ENCODE assay signal across 16 cellular contexts in the genomic region with DNA sequence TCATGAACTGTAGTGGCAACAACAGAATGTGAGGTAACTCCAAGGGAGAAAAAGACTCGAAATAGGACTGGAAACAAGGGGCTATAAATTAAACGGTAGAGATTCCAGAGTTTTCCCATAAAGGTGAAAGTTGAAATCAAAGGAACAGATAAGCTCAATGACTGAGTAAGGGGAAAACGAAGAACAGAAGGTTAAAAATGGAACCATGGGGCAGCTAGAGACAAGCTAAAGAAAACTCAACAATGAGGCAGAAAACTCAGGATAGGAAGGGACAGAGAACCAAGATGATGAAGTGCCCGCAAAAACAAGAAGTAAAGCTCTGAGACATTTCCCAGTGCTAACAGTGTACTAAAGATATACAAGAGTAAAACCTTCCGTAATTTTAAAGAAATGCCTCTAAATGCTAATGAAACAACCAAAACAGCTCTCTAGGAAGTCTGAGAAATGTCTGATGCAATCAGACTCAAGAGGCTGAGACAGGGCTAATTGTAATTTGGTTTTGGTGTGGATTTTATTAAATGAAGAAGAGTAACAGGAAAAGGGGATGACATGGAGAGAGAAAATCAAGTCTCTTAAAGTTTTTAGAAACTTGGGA.
A peak's percentile ranks its signal among the peaks of the same experiment; 100 is the strongest.
DNase-seq lines count a peak whose midpoint lies in the region; ATAC-seq and TF ChIP-seq lines count a peak whose summit lies in the region.
"Had no signal": no experiment of that assay in that cellular context is flagged by ENCODE, and none has a peak within 500 bp of the region (broad histone marks: within the 10 kb centered on the region; RNA-seq: fewer than 3 reads in every experiment).

No MANE protein-coding gene starts in this region.

- in situ Hi-C loops in GM13976 (cut with MboI; ENCODE audit: low sequenced_read_pairs, unreplicated experiment): no loop called here

- H3K27me3 ChIP-seq in HUES48 (ENCODE audit: control insufficient read depth, insufficient read depth, low read length) (no peaks in the 10 kb centered on the region), smooth muscle cell (ENCODE audit: low read depth) (no peaks in the 10 kb centered on the region)

- DNase-seq in NOMO-1 treated with dmso at 0.1 percent for 144 hours (lab: John Stamatoyannopoulos, UW; ENCODE audit: unreplicated experiment) (peak; percentile 37), epithelial cell of prostate (ENCODE audit: low read depth, low spot score) (no peak), smooth muscle cell (lab: John Stamatoyannopoulos, UW; ENCODE audit: unreplicated experiment) (no peak), GM13976 (ENCODE audit: low spot score) (no peak), retina (no peak)
- DNase-seq: activated CD4-positive, alpha-beta T cell treated with anti-CD3 and anti-CD28 coated beads, Interleukin-2, amount 50 U/mL, for 48 hours; activated T-cell treated with anti-CD3 and anti-CD28 coated beads, Interleukin-2, amount 50 U/mL, for 4 hours; DMS79; foreskin melanocyte; immature natural killer cell; NCI-H2029; NCI-H526 had no signal

- 46% methylated on average over 5 of the region's 5 CpGs for WGBS in smooth muscle cell (ENCODE audit: low lambda C conversion rate)

- H3K36me3 ChIP-seq in HUES48 (ENCODE audit: control insufficient read depth, insufficient read depth, low read length) (no peaks in the 10 kb centered on the region), smooth muscle cell (ENCODE audit: low read depth) (no peaks in the 10 kb centered on the region)

- H3K4me1 ChIP-seq in HUES48 (ENCODE audit: control insufficient read depth, insufficient read depth, low read length) (peaks cover 31% of the 10 kb centered on the region), smooth muscle cell (ENCODE audit: low read depth) (peaks cover 15% of the 10 kb centered on the region)

- H3K4me2 ChIP-seq in smooth muscle cell: peak overlapping the region; percentile 71

- no peak overlapping the region for H3K27ac ChIP-seq in HUES48 (ENCODE audit: low read depth, low read length)
- H3K27ac ChIP-seq in epithelial cell of prostate: peak overlapping the region; percentile 68
- peak overlapping the region; percentile 84 for H3K27ac ChIP-seq in smooth muscle cell (ENCODE audit: low read depth)
- H3K27ac ChIP-seq: C4-2B had no signal

- peaks cover 79% of the 10 kb centered on the region for H4K20me1 ChIP-seq in smooth muscle cell (ENCODE audit: low read depth)

- H3K4me3 ChIP-seq in HUES48 (ENCODE audit: low read depth, low read length): no peak overlapping the region
- no peak overlapping the region for H3K4me3 ChIP-seq in smooth muscle cell

- no peak overlapping the region for H2AFZ ChIP-seq in smooth muscle cell (ENCODE audit: low read depth)

- H3K79me2 ChIP-seq in smooth muscle cell (ENCODE audit: low read depth): peaks cover 90% of the 10 kb centered on the region

- H3F3A ChIP-seq in smooth muscle cell (ENCODE audit: low read depth): peaks cover 5% of the 10 kb centered on the region

- no peak for TF ChIP-seq CTCF in smooth muscle cell (IDR thresholded peaks at IDR 0.05; ENCODE audit: borderline replicate concordance, insufficient read depth, poor library complexity, severe bottlenecking)
- TF ChIP-seq CTCF in GM13976 (IDR thresholded peaks at IDR 0.05; ENCODE audit: borderline replicate concordance, control extremely low read depth, extremely low read depth, insufficient read depth, missing control alignments): no peak

- H3K9ac ChIP-seq in HUES48 (ENCODE audit: low read depth, low read length) (peak overlapping the region; percentile 8; the same call in 1 of the 2 replicates), smooth muscle cell (ENCODE audit: low read depth) (peak overlapping the region; percentile 10)

- no peak for ATAC-seq in HG03342 (IDR thresholded peaks at IDR 0.05; ENCODE audit: unreplicated experiment)
- ATAC-seq in HG02885 (IDR thresholded peaks at IDR 0.05; ENCODE audit: poor library complexity, unreplicated experiment): no peak
- ATAC-seq: activated T-cell treated with anti-CD3 and anti-CD28 coated beads, Interleukin-2, amount 50 U/mL, for 4 hours had no signal

- H3K9me3 ChIP-seq in HUES48 (ENCODE audit: control insufficient read depth, insufficient read depth, low read length) (no peaks in the 10 kb centered on the region), smooth muscle cell (replicated peaks; ENCODE audit: low read depth) (no peaks in the 10 kb centered on the region)
